In the genomic region with DNA sequence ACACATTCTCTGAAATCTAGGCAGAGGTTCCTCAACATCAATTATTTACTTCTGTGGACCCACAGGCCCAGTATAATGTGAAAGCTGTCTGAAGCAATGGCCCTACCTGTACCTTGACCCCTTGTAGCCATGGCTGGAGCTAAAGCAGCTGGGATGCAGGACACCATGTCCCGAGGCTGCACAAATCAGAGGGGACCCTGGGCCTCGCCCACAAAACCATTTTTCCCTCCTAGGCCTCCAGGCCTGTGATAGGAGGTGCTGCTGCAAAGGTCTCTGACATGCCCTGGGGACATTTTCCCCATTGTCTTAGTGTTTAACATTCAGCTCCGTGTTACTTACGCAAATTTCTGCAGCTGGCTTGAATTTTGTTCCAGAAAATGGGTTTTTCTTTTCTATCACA, we compare ENCODE assay signal across 29 cellular contexts.
"Had no signal": no experiment of that assay in that cellular context is flagged by ENCODE, and none has a peak within 500 bp of the region (broad histone marks: within the 10 kb centered on the region; RNA-seq: fewer than 3 reads in every experiment).

No MANE protein-coding gene starts in this region.

- ATAC-seq: stimulated activated effector memory CD8-positive, alpha-beta T cell treated with anti-CD3 and anti-CD28 coated beads, Interleukin-12 subunit alpha, Interleukin-12 subunit beta, amount 100 ng/mL, for 72 hours; stimulated activated memory B cell treated with anti-CD40 and anti-IgM and Interleukin-4, amounts not matched to agents 10 μg/mL and 1 μg/mL and 100 μg/mL, for 72 hours; stimulated activated naive B cell treated with anti-CD40 and anti-IgM and Interleukin-4, amounts not matched to agents 10 μg/mL and 1 μg/mL and 100 μg/mL, for 72 hours; stimulated activated naive CD8-positive, alpha-beta T cell treated with anti-CD3 and anti-CD28 coated beads, Interleukin-15, amount 100 ng/mL, for 72 hours; stimulated activated naive CD8-positive, alpha-beta T cell treated with anti-CD3 and anti-CD28 coated beads, Interleukin-15, Interleukin-2, amounts not matched to agents 100 U/mL and 50 U/mL, for 24 hours; upper lobe of right lung had no signal

- H3K4me3 ChIP-seq: stomach, suprapubic skin, testis, thoracic aorta, thyroid gland, tibial artery, tibial nerve, transverse colon, upper lobe of left lung, upper lobe of right lung, uterus, vagina had no signal

- H3K4me1 ChIP-seq: stomach, suprapubic skin, testis, thyroid gland, tibial artery, tibial nerve, transverse colon, upper lobe of left lung, upper lobe of right lung, uterus, vagina had no signal

- H3K27me3 Mint-ChIP-seq: stimulated activated memory B cell treated with anti-CD40 and anti-IgM and Interleukin-4, amounts not matched to agents 10 μg/mL and 1 μg/mL and 100 μg/mL, for 72 hours; stimulated activated naive B cell treated with anti-CD40 and anti-IgM and Interleukin-4, amounts not matched to agents 10 μg/mL and 1 μg/mL and 100 μg/mL, for 72 hours; stimulated activated naive CD8-positive, alpha-beta T cell treated with anti-CD3 and anti-CD28 coated beads, Interleukin-15, amount 100 ng/mL, for 72 hours; stimulated activated naive CD8-positive, alpha-beta T cell treated with anti-CD3 and anti-CD28 coated beads, Interleukin-15, Interleukin-2, amounts not matched to agents 100 ng/mL and 50 ng/mL, for 24 hours; type B pancreatic cell had no signal

- H3K9me3 ChIP-seq: suprapubic skin, testis, thoracic aorta, thyroid gland, tibial artery, transverse colon, upper lobe of right lung, uterus, vagina had no signal

- H3K27ac ChIP-seq: stomach, suprapubic skin, testis, thoracic aorta, thyroid gland, tibial artery, tibial nerve, transverse colon, upper lobe of left lung, upper lobe of right lung, uterus, vagina had no signal

- H3K36me3 Mint-ChIP-seq: stimulated activated effector memory CD8-positive, alpha-beta T cell treated with anti-CD3 and anti-CD28 coated beads, Interleukin-12 subunit alpha, Interleukin-12 subunit beta, amount 100 ng/mL, for 72 hours; stimulated activated memory B cell treated with anti-CD40 and anti-IgM and Interleukin-4, amounts not matched to agents 10 μg/mL and 1 μg/mL and 100 μg/mL, for 72 hours; stimulated activated naive B cell treated with anti-CD40 and anti-IgM and Interleukin-4, amounts not matched to agents 10 μg/mL and 1 μg/mL and 100 μg/mL, for 72 hours had no signal

- FAIRE-seq: urothelium cell line had no signal

- H3K27me3 ChIP-seq: stomach, suprapubic skin, testis, thyroid gland, tibial artery, tibial nerve, transverse colon, upper lobe of left lung, upper lobe of right lung, uterus, vagina had no signal

- DNase-seq: stimulated activated CD4-positive, alpha-beta T cell treated with anti-CD3 and anti-CD28 coated beads, Interleukin-2, amount 100 ng/mL, for 48 hours; stimulated activated CD4-positive, alpha-beta T cell treated with anti-CD3 and anti-CD28 coated beads, Interleukin-4, amount 100 ng/mL, for 1 hour; stimulated activated CD4-positive, alpha-beta T cell treated with anti-CD3 and anti-CD28 coated beads, Interleukin-4, amount 100 ng/mL, for 24 hours; stimulated activated CD4-positive, alpha-beta T cell treated with anti-CD3 and anti-CD28 coated beads, Interleukin-4, amount 100 ng/mL, for 4 hours; stimulated activated CD8-positive, alpha-beta memory T cell treated with anti-CD3 and anti-CD28 coated beads, Interleukin-4, amount 100 ng/mL, for 48 hours; stimulated activated naive B cell treated with anti-CD40 and anti-IgM and Interleukin-4, amounts not matched to agents 10 μg/mL and 1 μg/mL and 100 μg/mL, for 72 hours; stimulated activated naive CD4-positive, alpha-beta T cell; stimulated activated naive CD4-positive, alpha-beta T cell treated with Interleukin-2 at 50 U/mL for 16 hours; stimulated activated naive CD8-positive, alpha-beta T cell treated with anti-CD3 and anti-CD28 coated beads, Interleukin-15, amount 100 ng/mL, for 72 hours; stimulated activated naive CD8-positive, alpha-beta T cell treated with anti-CD3 and anti-CD28 coated beads, Interleukin-15, Interleukin-2, amounts not matched to agents 100 U/mL and 50 U/mL, for 24 hours; stomach; substantia nigra; testis; thyroid gland; tibial artery; transverse colon; trophoblast cell; upper lobe of left lung; upper lobe of right lung; uterus had no signal

- H3K4me1 Mint-ChIP-seq: stimulated activated effector memory CD8-positive, alpha-beta T cell treated with anti-CD3 and anti-CD28 coated beads, Interleukin-12 subunit alpha, Interleukin-12 subunit beta, amount 100 ng/mL, for 72 hours; stimulated activated memory B cell treated with anti-CD40 and anti-IgM and Interleukin-4, amounts not matched to agents 10 μg/mL and 1 μg/mL and 100 μg/mL, for 72 hours; stimulated activated naive B cell treated with anti-CD40 and anti-IgM and Interleukin-4, amounts not matched to agents 10 μg/mL and 1 μg/mL and 100 μg/mL, for 72 hours; stimulated activated naive CD8-positive, alpha-beta T cell treated with anti-CD3 and anti-CD28 coated beads, Interleukin-15, amount 100 ng/mL, for 72 hours had no signal

- H3K4me3 Mint-ChIP-seq: stimulated activated effector memory CD8-positive, alpha-beta T cell treated with anti-CD3 and anti-CD28 coated beads, Interleukin-12 subunit alpha, Interleukin-12 subunit beta, amount 100 ng/mL, for 72 hours; stimulated activated memory B cell treated with anti-CD40 and anti-IgM and Interleukin-4, amounts not matched to agents 10 μg/mL and 1 μg/mL and 100 μg/mL, for 72 hours; stimulated activated naive B cell treated with anti-CD40 and anti-IgM and Interleukin-4, amounts not matched to agents 10 μg/mL and 1 μg/mL and 100 μg/mL, for 72 hours; stimulated activated naive CD8-positive, alpha-beta T cell treated with anti-CD3 and anti-CD28 coated beads, Interleukin-15, amount 100 ng/mL, for 72 hours; stimulated activated naive CD8-positive, alpha-beta T cell treated with anti-CD3 and anti-CD28 coated beads, Interleukin-15, Interleukin-2, amounts not matched to agents 100 ng/mL and 50 ng/mL, for 24 hours; type B pancreatic cell had no signal

- H3K27ac Mint-ChIP-seq: stimulated activated effector memory CD8-positive, alpha-beta T cell treated with anti-CD3 and anti-CD28 coated beads, Interleukin-12 subunit alpha, Interleukin-12 subunit beta, amount 100 ng/mL, for 72 hours; stimulated activated memory B cell treated with anti-CD40 and anti-IgM and Interleukin-4, amounts not matched to agents 10 μg/mL and 1 μg/mL and 100 μg/mL, for 72 hours; stimulated activated naive B cell treated with anti-CD40 and anti-IgM and Interleukin-4, amounts not matched to agents 10 μg/mL and 1 μg/mL and 100 μg/mL, for 72 hours; stimulated activated naive CD8-positive, alpha-beta T cell treated with anti-CD3 and anti-CD28 coated beads, Interleukin-15, amount 100 ng/mL, for 72 hours; stimulated activated naive CD8-positive, alpha-beta T cell treated with anti-CD3 and anti-CD28 coated beads, Interleukin-15, Interleukin-2, amounts not matched to agents 100 ng/mL and 50 ng/mL, for 24 hours; type B pancreatic cell had no signal

- H3K36me3 ChIP-seq: stomach, suprapubic skin, thoracic aorta, thyroid gland, tibial artery, tibial nerve, transverse colon, upper lobe of left lung, upper lobe of right lung, uterus, vagina had no signal
